7 cellular contexts compared by ENCODE assay signal in genomic region chr6:75441883-75442282, GRCh38. TPM values are rescaled to one million over a fixed set of nuclear protein-coding genes. Genes with fewer than 3 reads are reported as not detected.
"Had no signal": no experiment of that assay in that cellular context is flagged by ENCODE, and none has a peak within 500 bp of the region (broad histone marks: within the 10 kb centered on the region; RNA-seq: fewer than 3 reads in every experiment).

No MANE protein-coding gene starts in this region.

RNA-seq across cellular contexts. Expression of gene FILIP1, which starts 51.7 kb away (rescaled TPM):
- total RNA-seq: activated naive CD4-positive, alpha-beta T cell treated with anti-CD3 and anti-CD28 coated beads for 36 hours; activated naive CD4-positive, alpha-beta T cell treated with anti-CD3 and anti-CD28 coated beads, Interleukin-2, amount 50 U/mL, for 72 hours; activated naive CD8-positive, alpha-beta T cell treated with anti-CD3 and anti-CD28 coated beads for 36 hours; activated naive CD8-positive, alpha-beta T cell treated with anti-CD3 and anti-CD28 coated beads, Interleukin-2, amount 10 ng/mL, durations not matched to agents 7 days and 5 days; activated T-helper 1 cell treated with anti-CD3 and anti-CD28 coated beads, Interleukin-12 subunit alpha, Interleukin-12 subunit beta, Interleukin-2, Interleukin-4 antibody, amounts not matched to agents 30 ng/mL and 10 ng/mL and 1 ng/mL, durations not matched to agents 14 hours and 24 hours and 36 hours; activated T-helper 17 cell treated with anti-CD3 and anti-CD28 coated beads, Interleukin-2, amount 50 U/mL, for 72 hours; activated T-helper 2 cell treated with anti-CD3 and anti-CD28 coated beads, Interferon-gamma antibody, Interleukin-2, Interleukin-4, amounts not matched to agents 10 μg/mL and 5 μg/mL and 100 μg/mL, durations not matched to agents 14 hours and 24 hours and 36 hours had no signal
